ENCODE assay signal across 21 cellular contexts in the genomic region with DNA sequence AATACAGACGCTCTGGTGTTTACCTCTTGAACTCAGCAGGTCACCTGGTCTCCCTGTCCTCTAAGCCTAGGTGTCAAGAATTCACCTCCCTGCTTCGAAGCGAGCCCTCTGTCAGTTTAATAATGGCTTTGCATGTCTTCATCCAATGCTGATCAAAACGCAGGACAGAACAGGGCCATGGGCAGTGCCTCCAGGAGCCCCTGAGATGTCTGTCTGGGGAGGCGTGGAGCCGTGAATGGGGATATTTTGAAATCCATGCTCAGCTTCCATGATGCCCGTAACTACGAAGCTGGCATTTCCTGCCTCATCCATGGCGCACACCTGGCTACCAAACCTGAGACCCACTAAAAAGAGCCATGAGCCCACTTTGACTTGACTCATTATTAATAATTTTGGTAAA.
DNase-seq lines count a peak whose midpoint lies in the region; ATAC-seq, FAIRE-seq and TF ChIP-seq lines count a peak whose summit lies in the region.
"Had no signal": no experiment of that assay in that cellular context is flagged by ENCODE, and none has a peak within 500 bp of the region (broad histone marks: within the 10 kb centered on the region; RNA-seq: fewer than 3 reads in every experiment).

No MANE protein-coding gene starts in this region.

- H4K91ac ChIP-seq in H9 (ENCODE audit: insufficient read length, low read depth, low read length) = no peak overlapping the region

- H3K36me3 ChIP-seq in ascending aorta = peaks cover 72 to 77% of the 10 kb centered on the region in 2 donors
- H3K36me3 ChIP-seq in kidney (ENCODE audit: control insufficient read depth in 1 of 2, insufficient read depth in 2 of 2, low read length in 2 of 2) = peaks cover 7 to 26% of the 10 kb centered on the region in 2 donors
- H3K36me3 ChIP-seq in sigmoid colon = peaks cover 5 to 82% (median 53%) of the 10 kb centered on the region in 4 donors

- no peak overlapping the region for H2BK20ac ChIP-seq in H9 (ENCODE audit: low read depth, low read length, poor library complexity, severe bottlenecking)

- no peak for TF ChIP-seq POLR2A in sigmoid colon (IDR thresholded peaks at IDR 0.05)

- DNase-seq in H9 = no peak
- DNase-seq in ascending aorta (ENCODE audit: low spot score in 2 of 2) = peak in 1 of 2 donors; percentile 60
- peak; percentile 15 for DNase-seq in kidney
- no peak for DNase-seq in sigmoid colon
- no peak for DNase-seq in HUDEP-2 (lab: John Stamatoyannopoulos, UW; ENCODE audit: unreplicated experiment in 76 of 76)
- DNase-seq in HT-29 (ENCODE audit: low spot score) = no peak
- DNase-seq in NCI-H146 treated with DMSO at 0.1 percent for 48 hours (lab: John Stamatoyannopoulos, UW; ENCODE audit: unreplicated experiment) = no peak
- DNase-seq: activated CD4-positive, alpha-beta T cell treated with anti-CD3 and anti-CD28 coated beads for 4 hours; activated naive CD4-positive, alpha-beta T cell treated with anti-CD3 and anti-CD28 coated beads for 36 hours; activated T-cell treated with anti-CD3 and anti-CD28 coated beads, Interleukin-2, amount 50 U/mL, for 72 hours; amniotic stem cell; central memory CD4-positive, alpha-beta T cell; erythroblast; naive thymus-derived CD4-positive, alpha-beta T cell; NCI-H1105; NCI-H2029 treated with DMSO at 0.1 percent for 48 hours; NCI-H446 had no signal

- no CpG with 5 or more reads among the region's 9 CpGs for WGBS in H9 (ENCODE audit: extremely low coverage, insufficient read length, low lambda C conversion rate)
- WGBS in sigmoid colon, 2 donors = 84 to 89% methylated on average over 9 of the region's 9 CpGs

- H3K4me3 ChIP-seq in ascending aorta = no peak overlapping the region
- no peak overlapping the region for H3K4me3 ChIP-seq in kidney (ENCODE audit: low read length in 2 of 2)
- no peak overlapping the region for H3K4me3 ChIP-seq in sigmoid colon

- H3K27ac ChIP-seq in H9 (ENCODE audit: insufficient read length, low read depth, low read length) (no peak overlapping the region), ascending aorta (peak overlapping the region; percentile 23 to 24), kidney (ENCODE audit: low read depth in 2 of 2, low read length in 2 of 2) (peak overlapping the region in 1 of 2 donors; percentile 45), sigmoid colon (peak overlapping the region; percentile 65 to 98 (median 75))
- H3K27ac ChIP-seq: parathyroid adenoma had no signal

- H3K23ac ChIP-seq in H9 (ENCODE audit: insufficient read length, low read depth, low read length) = no peak overlapping the region

- no peaks in the 10 kb centered on the region for H4K20me1 ChIP-seq in H9 (ENCODE audit: control insufficient read depth, insufficient read depth, insufficient read length)

- H3K79me1 ChIP-seq in H9 (ENCODE audit: insufficient read depth, low read depth, low read length, poor library complexity, severe bottlenecking) = no peaks in the 10 kb centered on the region

- H3K23me2 ChIP-seq in H9 (ENCODE audit: insufficient read length, low read depth, low read length, poor library complexity, severe bottlenecking) = no peaks in the 10 kb centered on the region

- peaks cover 7 to 12% (median 11%) of the 10 kb centered on the region in 3 experiments; a peak in 6 of 7 replicates for H3K36me3 Mint-ChIP-seq in H9 (ENCODE audit: insufficient read depth in 1 of 3, low read depth in 3 of 3)
- H3K36me3 Mint-ChIP-seq: CD14-positive monocyte; naive thymus-derived CD4-positive, alpha-beta T cell had no signal

- H3K79me2 ChIP-seq in H9 (ENCODE audit: insufficient read depth, low read length) = no peaks in the 10 kb centered on the region
- H3K79me2 ChIP-seq: parathyroid adenoma had no signal

- no peak overlapping the region for H2BK120ac ChIP-seq in H9 (ENCODE audit: low read depth, low read length, poor library complexity, severe bottlenecking)

- H3T11ph ChIP-seq in H9 (ENCODE audit: low read length) = no peak overlapping the region

- intact Hi-C loops in ascending aorta (cut with DNase I) (no loop called here), kidney (cut with DNase I) (no loop called here), sigmoid colon (cut with DNase I) (no loop called here)

- H3K4me2 ChIP-seq in H9 (ENCODE audit: insufficient read depth, insufficient read length, low read length) = no peak overlapping the region

- no peaks in the 10 kb centered on the region for H3K9me3 Mint-ChIP-seq in H9
- H3K9me3 Mint-ChIP-seq: activated naive CD4-positive, alpha-beta T cell treated with anti-CD3 and anti-CD28 coated beads for 36 hours; activated T-cell treated with anti-CD3 and anti-CD28 coated beads, Interleukin-2, amount 50 U/mL, for 72 hours; naive thymus-derived CD4-positive, alpha-beta T cell had no signal

- H3K27me3 ChIP-seq in H9 (ENCODE audit: insufficient read depth, low read length) = no peaks in the 10 kb centered on the region
- H3K27me3 ChIP-seq in ascending aorta = no peaks in the 10 kb centered on the region
- H3K27me3 ChIP-seq in sigmoid colon = no peaks in the 10 kb centered on the region

- no peak overlapping the region; the same call in 1 of the 2 replicates for H3K14ac ChIP-seq in H9 (ENCODE audit: insufficient read depth, low read length)

- no peak overlapping the region for H2BK15ac ChIP-seq in H9 (ENCODE audit: low read depth, low read length)

- no peak for TF ChIP-seq CTCF in H9 (conservative IDR thresholded peaks at IDR 0.05)
- TF ChIP-seq CTCF in ascending aorta (IDR thresholded peaks at IDR 0.05) = no peak
- no peak for TF ChIP-seq CTCF in kidney (IDR thresholded peaks at IDR 0.05; ENCODE audit: borderline replicate concordance, extremely low read depth, insufficient read depth)
- no peak for TF ChIP-seq CTCF in sigmoid colon (IDR thresholded peaks at IDR 0.05)

- H2BK12ac ChIP-seq in H9 (ENCODE audit: insufficient read length, low read depth, low read length) = no peak overlapping the region

- H2AFZ ChIP-seq in H9 (ENCODE audit: low read length) = no peak overlapping the region
- H2AFZ ChIP-seq: parathyroid adenoma had no signal

- H3K9me3 ChIP-seq in H9 (ENCODE audit: control insufficient read depth, low read depth, low read length) (no peaks in the 10 kb centered on the region), ascending aorta (no peaks in the 10 kb centered on the region), kidney (ENCODE audit: control insufficient read depth in 1 of 2, low read length in 2 of 2) (no peaks in the 10 kb centered on the region), sigmoid colon (no peaks in the 10 kb centered on the region)

- ATAC-seq in HG02885 (IDR thresholded peaks at IDR 0.05; ENCODE audit: poor library complexity, unreplicated experiment) = no peak
- ATAC-seq: activated T-cell treated with anti-CD3 and anti-CD28 coated beads, Interleukin-2, amount 50 U/mL, for 72 hours; naive thymus-derived CD4-positive, alpha-beta T cell had no signal

- H3K18ac ChIP-seq in H9 (ENCODE audit: insufficient read length, low read depth, low read length) = no peak overlapping the region

- no peak overlapping the region for H2AK5ac ChIP-seq in H9 (ENCODE audit: insufficient read length, low read length)

- no peaks in the 10 kb centered on the region; the same call in 1 of the 2 replicates for H3K4me1 ChIP-seq in H9 (ENCODE audit: insufficient read depth, low read length)
- peaks cover 0 to 13% of the 10 kb centered on the region in 2 donors for H3K4me1 ChIP-seq in ascending aorta
- no peaks in the 10 kb centered on the region for H3K4me1 ChIP-seq in kidney (ENCODE audit: control insufficient read depth in 1 of 2, insufficient read depth in 1 of 2, low read depth in 1 of 2, low read length in 2 of 2)
- H3K4me1 ChIP-seq in sigmoid colon = peaks cover 0 to 50% (median 44%) of the 10 kb centered on the region in 4 donors
- H3K4me1 ChIP-seq: parathyroid adenoma had no signal

- FAIRE-seq in kidney (lab: Jason Lieb, UNC) = no peak
- FAIRE-seq: frontal cortex had no signal

- peak overlapping the region in 2 of 3 experiments; percentile 8 to 17; a peak in 3 of 7 replicates for H3K27ac Mint-ChIP-seq in H9
- H3K27ac Mint-ChIP-seq: activated naive CD4-positive, alpha-beta T cell treated with anti-CD3 and anti-CD28 coated beads for 36 hours; activated T-cell treated with anti-CD3 and anti-CD28 coated beads, Interleukin-2, amount 50 U/mL, for 72 hours; CD14-positive monocyte; naive thymus-derived CD4-positive, alpha-beta T cell had no signal

- H3K56ac ChIP-seq in H9 (ENCODE audit: insufficient read length, low read depth, low read length) = no peak overlapping the region

- TF ChIP-seq EP300 in sigmoid colon (IDR thresholded peaks at IDR 0.05) = no peak

- H3K9ac ChIP-seq in H9 (ENCODE audit: extremely low read depth, insufficient read length, low read length) (no peak overlapping the region), kidney (ENCODE audit: low read length in 2 of 2) (no peak overlapping the region)
- H3K9ac ChIP-seq: parathyroid adenoma had no signal

- H4K8ac ChIP-seq in H9 (replicated peaks; ENCODE audit: insufficient read length, low read depth, low read length) = no peak overlapping the region

- no peak overlapping the region for H3K4me3 Mint-ChIP-seq in H9
- H3K4me3 Mint-ChIP-seq: activated naive CD4-positive, alpha-beta T cell treated with anti-CD3 and anti-CD28 coated beads for 36 hours; activated T-cell treated with anti-CD3 and anti-CD28 coated beads, Interleukin-2, amount 50 U/mL, for 72 hours; CD14-positive monocyte; naive thymus-derived CD4-positive, alpha-beta T cell had no signal

- no peak overlapping the region for H2BK5ac ChIP-seq in H9 (ENCODE audit: insufficient read length, low read length)

- H4K5ac ChIP-seq in H9 (ENCODE audit: insufficient read length, low read depth, low read length) = no peak overlapping the region

- peaks cover 0 to 17% of the 10 kb centered on the region in 2 experiments; a peak in 2 of 4 replicates for H3K4me1 Mint-ChIP-seq in H9
- H3K4me1 Mint-ChIP-seq: naive thymus-derived CD4-positive, alpha-beta T cell had no signal

- H3K27me3 Mint-ChIP-seq in H9 (ENCODE audit: low read depth) = no peaks in the 10 kb centered on the region

- H3K4ac ChIP-seq in H9 (ENCODE audit: low read depth, low read length) = no peak overlapping the region
